8 cellular contexts compared by ENCODE assay signal in genomic region chr1:49738118-49738517, GRCh38.
A peak's percentile ranks its signal among the peaks of the same experiment; 100 is the strongest.
DNase-seq lines count a peak whose midpoint lies in the region; ATAC-seq, FAIRE-seq and TF ChIP-seq lines count a peak whose summit lies in the region.
"Not testable (repeated sequence)": the region's sequence is repeated elsewhere in the genome, so short reads cannot be mapped to it uniquely, and the experiment has no call there.

No MANE protein-coding gene starts in this region.

- intact Hi-C loops in Right ventricle myocardium inferior (cut with DNase I); Right ventricle myocardium superior (cut with DNase I); kidney (cut with DNase I); lower lobe of right lung (cut with DNase I); posterior vena cava (cut with DNase I); spleen (cut with DNase I; ENCODE audit: low total_unique reads): not testable (repeated sequence)

- not testable (repeated sequence) for H3K4me3 Mint-ChIP-seq in WTC11; chondrocyte (ENCODE audit: unreplicated experiment)

- not testable (repeated sequence) for H3K9me3 ChIP-seq in kidney (ENCODE audit: control insufficient read depth in 1 of 2, low read length in 2 of 2); lower lobe of right lung
- H3K9me3 ChIP-seq in spleen: peaks cover 0 to 51% (median 24%) of the 10 kb centered on the region in 8 donors

- H3K9ac ChIP-seq in kidney (ENCODE audit: low read length in 2 of 2): not testable (repeated sequence)

- not testable (repeated sequence) for H3K27me3 ChIP-seq in lower lobe of right lung (ENCODE audit: low read depth); spleen (replicated peaks in 1 of 7)

- not testable (repeated sequence) for TF ChIP-seq CTCF in WTC11 (IDR thresholded peaks at IDR 0.05); chondrocyte (IDR thresholded peaks at IDR 0.05); kidney (IDR thresholded peaks at IDR 0.05; ENCODE audit: borderline replicate concordance, extremely low read depth, insufficient read depth); lower lobe of right lung (IDR thresholded peaks at IDR 0.05); spleen (IDR thresholded peaks at IDR 0.05 in 8 of 11, conservative IDR thresholded peaks at IDR 0.05 in 3 of 11)

- H3K36me3 Mint-ChIP-seq in WTC11: peaks cover 56% of the 10 kb centered on the region
- not testable (repeated sequence) for H3K36me3 Mint-ChIP-seq in chondrocyte (ENCODE audit: low read depth)

- H3K27ac ChIP-seq in kidney (ENCODE audit: low read depth in 2 of 2, low read length in 2 of 2); lower lobe of right lung; spleen: not testable (repeated sequence)

- H3K36me3 ChIP-seq in kidney (ENCODE audit: control insufficient read depth in 1 of 2, insufficient read depth in 2 of 2, low read length in 2 of 2); lower lobe of right lung; spleen: not testable (repeated sequence)

- FAIRE-seq in kidney (lab: Jason Lieb, UNC): not testable (repeated sequence)

- POLR2A ChIA-PET in WTC11 (lab: Charles Lee): not testable (repeated sequence)

- not testable (repeated sequence) for H3K27me3 Mint-ChIP-seq in WTC11 (ENCODE audit: low read depth); chondrocyte (ENCODE audit: low read depth)

- not testable (repeated sequence) for H3K4me3 ChIP-seq in kidney (ENCODE audit: low read length in 2 of 2); lower lobe of right lung; spleen

- not testable (repeated sequence) for H3K4me1 ChIP-seq in kidney (ENCODE audit: control insufficient read depth in 1 of 2, insufficient read depth in 1 of 2, low read depth in 1 of 2, low read length in 2 of 2); lower lobe of right lung; spleen

- not testable (repeated sequence) for ATAC-seq in WTC11; Right ventricle myocardium inferior; Right ventricle myocardium superior (ENCODE audit: poor library complexity); lower lobe of right lung

- not testable (repeated sequence) for TF ChIP-seq POLR2A in spleen (IDR thresholded peaks at IDR 0.05)

- not testable (repeated sequence) for H3K4me1 Mint-ChIP-seq in WTC11; chondrocyte (ENCODE audit: low read depth)

- DNase-seq in WTC11 (ENCODE audit: low spot score) (peak; percentile 7), chondrocyte (ENCODE audit: low spot score) (peak; percentile 53), Right ventricle myocardium inferior (ENCODE audit: missing footprints) (peak; percentile 26), Right ventricle myocardium superior (peak; percentile 34), kidney (peak; percentile 31), lower lobe of right lung (peak; percentile 42), posterior vena cava (ENCODE audit: low spot score) (peak; percentile 74), spleen (peak; percentile 31)

- WGBS in spleen, 5 donors: 88 to 95% (median 91%) methylated on average over 9 of the region's 9 CpGs

- H3K27ac Mint-ChIP-seq in WTC11; chondrocyte (ENCODE audit: unreplicated experiment): not testable (repeated sequence)

- peaks cover 78% of the 10 kb centered on the region for H3K9me3 Mint-ChIP-seq in WTC11
- H3K9me3 Mint-ChIP-seq in chondrocyte (ENCODE audit: low read depth): peaks cover 55% of the 10 kb centered on the region

- CTCF ChIA-PET in WTC11 (lab: Charles Lee): not testable (repeated sequence)

Comparison
In these comparisons a context has a peak if more than half of its experiments do, and no peak if none do; other contexts are left out.
1. DNase-seq: peak in every context shown above with its lines; median percentile 74 in posterior vena cava; 53 in chondrocyte; 42 in lower lobe of right lung; 34 in Right ventricle myocardium superior; 31 in kidney; 31 in spleen; 26 in Right ventricle myocardium inferior; 7 in WTC11.